ENCODE assay signal across 14 cellular contexts in the genomic region with DNA sequence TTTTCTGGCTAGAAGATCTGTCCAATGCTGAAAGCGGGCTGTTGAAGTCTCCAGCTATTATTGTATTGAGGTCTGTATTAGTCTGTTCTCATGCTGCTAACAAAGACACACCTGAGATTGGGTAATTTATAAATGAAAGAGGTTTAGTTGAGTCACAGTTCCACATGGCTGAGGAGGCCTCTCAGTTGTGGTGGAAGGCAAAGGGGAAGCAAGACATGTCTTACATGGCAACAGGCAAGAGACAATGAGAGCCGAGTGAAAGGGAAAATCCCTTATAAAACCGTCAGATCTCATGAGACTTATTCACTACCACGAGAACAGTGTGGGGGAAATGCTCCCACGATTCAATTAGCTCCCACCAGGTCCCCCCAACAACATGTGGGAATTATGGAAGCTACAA.
"Had no signal": no experiment of that assay in that cellular context is flagged by ENCODE, and none has a peak within 500 bp of the region (broad histone marks: within the 10 kb centered on the region; RNA-seq: fewer than 3 reads in every experiment).

No MANE protein-coding gene starts in this region.

- DNase-seq: activated T-cell treated with anti-CD3 and anti-CD28 coated beads, Interleukin-2, amount 50 U/mL, for 1 hour; caudate nucleus; colonic mucosa; gastrocnemius medialis; islet precursor cell; occipital lobe; right cardiac atrium; small intestine; trophoblast cell had no signal

- H3K4me1 ChIP-seq: colonic mucosa, gastrocnemius medialis had no signal

- H3K27ac ChIP-seq: colonic mucosa, gastrocnemius medialis had no signal

- H3K9me3 ChIP-seq: colonic mucosa, gastrocnemius medialis had no signal

- H3K36me3 ChIP-seq: colonic mucosa, gastrocnemius medialis had no signal

- ATAC-seq: gastrocnemius medialis; left lobe of liver; right cardiac atrium; stimulated activated memory B cell treated with anti-CD40 and anti-IgM and Interleukin-4, amounts not matched to agents 10 μg/mL and 1 μg/mL and 100 μg/mL, for 72 hours; WTC11 had no signal

- FAIRE-seq: astrocyte, endothelial cell of umbilical vein, small intestine had no signal

- H3K27me3 ChIP-seq: colonic mucosa, gastrocnemius medialis had no signal

- H3K4me3 ChIP-seq: colonic mucosa, gastrocnemius medialis had no signal
